In the genomic region with DNA sequence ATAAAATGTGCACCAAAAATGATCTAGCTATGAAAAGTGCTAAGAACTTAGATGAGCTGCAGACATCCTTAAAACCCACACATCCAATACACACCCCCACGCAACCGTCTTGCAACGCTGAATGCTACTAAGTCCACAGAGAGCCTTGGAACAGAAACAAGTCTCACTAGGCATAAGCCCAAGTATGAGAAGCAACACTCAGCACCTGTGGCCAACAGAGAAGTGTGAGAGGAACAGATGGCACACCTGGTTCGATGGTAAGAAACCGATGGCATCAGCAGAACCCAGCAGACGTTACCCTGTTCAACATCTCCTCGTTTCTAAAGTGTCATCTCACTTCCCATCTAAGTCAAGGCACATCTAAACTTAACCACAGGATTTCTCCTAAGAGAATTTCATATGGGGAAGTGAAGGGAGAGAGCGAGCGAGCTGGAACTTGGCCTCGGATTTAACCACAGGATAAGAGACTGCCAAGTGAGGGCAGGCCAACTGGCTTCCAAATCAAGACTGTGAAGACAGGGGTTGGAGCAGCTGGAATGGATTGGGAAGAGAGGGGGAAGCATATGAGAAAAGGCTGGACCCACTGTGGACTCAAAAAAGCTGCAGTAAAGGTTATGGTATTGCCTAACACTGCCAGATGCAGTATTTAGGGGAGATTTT, we compare ENCODE assay signal across 2 cellular contexts.
TF ChIP-seq lines count a peak whose summit lies in the region.

No MANE protein-coding gene starts in this region.

TF ChIP-seq in GM12878, 131 proteins besides CTCF, POLR2A, EP300 and RAD21:
- TF ChIP-seq NFXL1 (IDR thresholded peaks at IDR 0.05; ENCODE audit: borderline replicate concordance) (no peak), SUPT20H (IDR thresholded peaks at IDR 0.05; ENCODE audit: borderline replicate concordance, control insufficient read depth, low read depth, low read length) (no peak), CREB1 (IDR thresholded peaks at IDR 0.05; ENCODE audit: low read depth) (no peak), KLF5 (IDR thresholded peaks at IDR 0.05; ENCODE audit: partially characterized antibody) (no peak), NRF1 (conservative IDR thresholded peaks at IDR 0.05; ENCODE audit: low read depth, low read length) (no peak), ZNF207 (IDR thresholded peaks at IDR 0.05; ENCODE audit: borderline replicate concordance) (no peak), ZZZ3 (IDR thresholded peaks at IDR 0.05; ENCODE audit: control insufficient read depth, insufficient read length, low read depth) (no peak), ZBED1 (IDR thresholded peaks at IDR 0.05; ENCODE audit: borderline replicate concordance) (no peak), RB1 (IDR thresholded peaks at IDR 0.05; ENCODE audit: borderline replicate concordance) (no peak), SMAD5 (IDR thresholded peaks at IDR 0.05; ENCODE audit: low read depth) (no peak), MYB (IDR thresholded peaks at IDR 0.05; ENCODE audit: borderline replicate concordance, low read depth, low read length) (no peak), FOS (IDR thresholded peaks at IDR 0.05; ENCODE audit: borderline replicate concordance, extremely low read depth, insufficient read length) (no peak), TCF12 (IDR thresholded peaks at IDR 0.05; ENCODE audit: low read depth, low read length) (no peak)
- TF ChIP-seq, protein P1, sequence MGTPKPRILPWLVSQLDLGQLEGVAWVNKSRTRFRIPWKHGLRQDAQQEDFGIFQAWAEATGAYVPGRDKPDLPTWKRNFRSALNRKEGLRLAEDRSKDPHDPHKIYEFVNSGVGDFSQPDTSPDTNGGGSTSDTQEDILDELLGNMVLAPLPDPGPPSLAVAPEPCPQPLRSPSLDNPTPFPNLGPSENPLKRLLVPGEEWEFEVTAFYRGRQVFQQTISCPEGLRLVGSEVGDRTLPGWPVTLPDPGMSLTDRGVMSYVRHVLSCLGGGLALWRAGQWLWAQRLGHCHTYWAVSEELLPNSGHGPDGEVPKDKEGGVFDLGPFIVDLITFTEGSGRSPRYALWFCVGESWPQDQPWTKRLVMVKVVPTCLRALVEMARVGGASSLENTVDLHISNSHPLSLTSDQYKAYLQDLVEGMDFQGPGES (IDR thresholded peaks at IDR 0.05), result no peak
- TF ChIP-seq, protein P2, sequence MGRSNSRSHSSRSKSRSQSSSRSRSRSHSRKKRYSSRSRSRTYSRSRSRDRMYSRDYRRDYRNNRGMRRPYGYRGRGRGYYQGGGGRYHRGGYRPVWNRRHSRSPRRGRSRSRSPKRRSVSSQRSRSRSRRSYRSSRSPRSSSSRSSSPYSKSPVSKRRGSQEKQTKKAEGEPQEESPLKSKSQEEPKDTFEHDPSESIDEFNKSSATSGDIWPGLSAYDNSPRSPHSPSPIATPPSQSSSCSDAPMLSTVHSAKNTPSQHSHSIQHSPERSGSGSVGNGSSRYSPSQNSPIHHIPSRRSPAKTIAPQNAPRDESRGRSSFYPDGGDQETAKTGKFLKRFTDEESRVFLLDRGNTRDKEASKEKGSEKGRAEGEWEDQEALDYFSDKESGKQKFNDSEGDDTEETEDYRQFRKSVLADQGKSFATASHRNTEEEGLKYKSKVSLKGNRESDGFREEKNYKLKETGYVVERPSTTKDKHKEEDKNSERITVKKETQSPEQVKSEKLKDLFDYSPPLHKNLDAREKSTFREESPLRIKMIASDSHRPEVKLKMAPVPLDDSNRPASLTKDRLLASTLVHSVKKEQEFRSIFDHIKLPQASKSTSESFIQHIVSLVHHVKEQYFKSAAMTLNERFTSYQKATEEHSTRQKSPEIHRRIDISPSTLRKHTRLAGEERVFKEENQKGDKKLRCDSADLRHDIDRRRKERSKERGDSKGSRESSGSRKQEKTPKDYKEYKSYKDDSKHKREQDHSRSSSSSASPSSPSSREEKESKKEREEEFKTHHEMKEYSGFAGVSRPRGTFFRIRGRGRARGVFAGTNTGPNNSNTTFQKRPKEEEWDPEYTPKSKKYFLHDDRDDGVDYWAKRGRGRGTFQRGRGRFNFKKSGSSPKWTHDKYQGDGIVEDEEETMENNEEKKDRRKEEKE (IDR thresholded peaks at IDR 0.05), result no peak

TF ChIP-seq in GM23338, 12 proteins besides CTCF, POLR2A, EP300 and RAD21:
- no peak for TF ChIP-seq EZH2phosphoT487 (IDR thresholded peaks at IDR 0.05; ENCODE audit: unreplicated experiment)
- TF ChIP-seq CREB1 (CRISPR knock-in tag; IDR thresholded peaks at IDR 0.05; ENCODE audit: low read depth), result no peak
- no peak for TF ChIP-seq STAT1 (IDR thresholded peaks at IDR 0.05; ENCODE audit: unreplicated experiment)
- TF ChIP-seq, protein P3, sequence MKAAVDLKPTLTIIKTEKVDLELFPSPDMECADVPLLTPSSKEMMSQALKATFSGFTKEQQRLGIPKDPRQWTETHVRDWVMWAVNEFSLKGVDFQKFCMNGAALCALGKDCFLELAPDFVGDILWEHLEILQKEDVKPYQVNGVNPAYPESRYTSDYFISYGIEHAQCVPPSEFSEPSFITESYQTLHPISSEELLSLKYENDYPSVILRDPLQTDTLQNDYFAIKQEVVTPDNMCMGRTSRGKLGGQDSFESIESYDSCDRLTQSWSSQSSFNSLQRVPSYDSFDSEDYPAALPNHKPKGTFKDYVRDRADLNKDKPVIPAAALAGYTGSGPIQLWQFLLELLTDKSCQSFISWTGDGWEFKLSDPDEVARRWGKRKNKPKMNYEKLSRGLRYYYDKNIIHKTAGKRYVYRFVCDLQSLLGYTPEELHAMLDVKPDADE (IDR thresholded peaks at IDR 0.05), result no peak
- TF ChIP-seq, protein P4, sequence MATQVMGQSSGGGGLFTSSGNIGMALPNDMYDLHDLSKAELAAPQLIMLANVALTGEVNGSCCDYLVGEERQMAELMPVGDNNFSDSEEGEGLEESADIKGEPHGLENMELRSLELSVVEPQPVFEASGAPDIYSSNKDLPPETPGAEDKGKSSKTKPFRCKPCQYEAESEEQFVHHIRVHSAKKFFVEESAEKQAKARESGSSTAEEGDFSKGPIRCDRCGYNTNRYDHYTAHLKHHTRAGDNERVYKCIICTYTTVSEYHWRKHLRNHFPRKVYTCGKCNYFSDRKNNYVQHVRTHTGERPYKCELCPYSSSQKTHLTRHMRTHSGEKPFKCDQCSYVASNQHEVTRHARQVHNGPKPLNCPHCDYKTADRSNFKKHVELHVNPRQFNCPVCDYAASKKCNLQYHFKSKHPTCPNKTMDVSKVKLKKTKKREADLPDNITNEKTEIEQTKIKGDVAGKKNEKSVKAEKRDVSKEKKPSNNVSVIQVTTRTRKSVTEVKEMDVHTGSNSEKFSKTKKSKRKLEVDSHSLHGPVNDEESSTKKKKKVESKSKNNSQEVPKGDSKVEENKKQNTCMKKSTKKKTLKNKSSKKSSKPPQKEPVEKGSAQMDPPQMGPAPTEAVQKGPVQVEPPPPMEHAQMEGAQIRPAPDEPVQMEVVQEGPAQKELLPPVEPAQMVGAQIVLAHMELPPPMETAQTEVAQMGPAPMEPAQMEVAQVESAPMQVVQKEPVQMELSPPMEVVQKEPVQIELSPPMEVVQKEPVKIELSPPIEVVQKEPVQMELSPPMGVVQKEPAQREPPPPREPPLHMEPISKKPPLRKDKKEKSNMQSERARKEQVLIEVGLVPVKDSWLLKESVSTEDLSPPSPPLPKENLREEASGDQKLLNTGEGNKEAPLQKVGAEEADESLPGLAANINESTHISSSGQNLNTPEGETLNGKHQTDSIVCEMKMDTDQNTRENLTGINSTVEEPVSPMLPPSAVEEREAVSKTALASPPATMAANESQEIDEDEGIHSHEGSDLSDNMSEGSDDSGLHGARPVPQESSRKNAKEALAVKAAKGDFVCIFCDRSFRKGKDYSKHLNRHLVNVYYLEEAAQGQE (IDR thresholded peaks at IDR 0.05; ENCODE audit: unreplicated experiment), result no peak
- no peak for TF ChIP-seq POLR2AphosphoS5 (IDR thresholded peaks at IDR 0.05; ENCODE audit: low read depth)
- TF ChIP-seq ZNF114 (CRISPR knock-in tag; IDR thresholded peaks at IDR 0.05), result no peak
- no peak for TF ChIP-seq ZNF331 (CRISPR knock-in tag; IDR thresholded peaks at IDR 0.05; ENCODE audit: low read depth)
- TF ChIP-seq, protein P5, sequence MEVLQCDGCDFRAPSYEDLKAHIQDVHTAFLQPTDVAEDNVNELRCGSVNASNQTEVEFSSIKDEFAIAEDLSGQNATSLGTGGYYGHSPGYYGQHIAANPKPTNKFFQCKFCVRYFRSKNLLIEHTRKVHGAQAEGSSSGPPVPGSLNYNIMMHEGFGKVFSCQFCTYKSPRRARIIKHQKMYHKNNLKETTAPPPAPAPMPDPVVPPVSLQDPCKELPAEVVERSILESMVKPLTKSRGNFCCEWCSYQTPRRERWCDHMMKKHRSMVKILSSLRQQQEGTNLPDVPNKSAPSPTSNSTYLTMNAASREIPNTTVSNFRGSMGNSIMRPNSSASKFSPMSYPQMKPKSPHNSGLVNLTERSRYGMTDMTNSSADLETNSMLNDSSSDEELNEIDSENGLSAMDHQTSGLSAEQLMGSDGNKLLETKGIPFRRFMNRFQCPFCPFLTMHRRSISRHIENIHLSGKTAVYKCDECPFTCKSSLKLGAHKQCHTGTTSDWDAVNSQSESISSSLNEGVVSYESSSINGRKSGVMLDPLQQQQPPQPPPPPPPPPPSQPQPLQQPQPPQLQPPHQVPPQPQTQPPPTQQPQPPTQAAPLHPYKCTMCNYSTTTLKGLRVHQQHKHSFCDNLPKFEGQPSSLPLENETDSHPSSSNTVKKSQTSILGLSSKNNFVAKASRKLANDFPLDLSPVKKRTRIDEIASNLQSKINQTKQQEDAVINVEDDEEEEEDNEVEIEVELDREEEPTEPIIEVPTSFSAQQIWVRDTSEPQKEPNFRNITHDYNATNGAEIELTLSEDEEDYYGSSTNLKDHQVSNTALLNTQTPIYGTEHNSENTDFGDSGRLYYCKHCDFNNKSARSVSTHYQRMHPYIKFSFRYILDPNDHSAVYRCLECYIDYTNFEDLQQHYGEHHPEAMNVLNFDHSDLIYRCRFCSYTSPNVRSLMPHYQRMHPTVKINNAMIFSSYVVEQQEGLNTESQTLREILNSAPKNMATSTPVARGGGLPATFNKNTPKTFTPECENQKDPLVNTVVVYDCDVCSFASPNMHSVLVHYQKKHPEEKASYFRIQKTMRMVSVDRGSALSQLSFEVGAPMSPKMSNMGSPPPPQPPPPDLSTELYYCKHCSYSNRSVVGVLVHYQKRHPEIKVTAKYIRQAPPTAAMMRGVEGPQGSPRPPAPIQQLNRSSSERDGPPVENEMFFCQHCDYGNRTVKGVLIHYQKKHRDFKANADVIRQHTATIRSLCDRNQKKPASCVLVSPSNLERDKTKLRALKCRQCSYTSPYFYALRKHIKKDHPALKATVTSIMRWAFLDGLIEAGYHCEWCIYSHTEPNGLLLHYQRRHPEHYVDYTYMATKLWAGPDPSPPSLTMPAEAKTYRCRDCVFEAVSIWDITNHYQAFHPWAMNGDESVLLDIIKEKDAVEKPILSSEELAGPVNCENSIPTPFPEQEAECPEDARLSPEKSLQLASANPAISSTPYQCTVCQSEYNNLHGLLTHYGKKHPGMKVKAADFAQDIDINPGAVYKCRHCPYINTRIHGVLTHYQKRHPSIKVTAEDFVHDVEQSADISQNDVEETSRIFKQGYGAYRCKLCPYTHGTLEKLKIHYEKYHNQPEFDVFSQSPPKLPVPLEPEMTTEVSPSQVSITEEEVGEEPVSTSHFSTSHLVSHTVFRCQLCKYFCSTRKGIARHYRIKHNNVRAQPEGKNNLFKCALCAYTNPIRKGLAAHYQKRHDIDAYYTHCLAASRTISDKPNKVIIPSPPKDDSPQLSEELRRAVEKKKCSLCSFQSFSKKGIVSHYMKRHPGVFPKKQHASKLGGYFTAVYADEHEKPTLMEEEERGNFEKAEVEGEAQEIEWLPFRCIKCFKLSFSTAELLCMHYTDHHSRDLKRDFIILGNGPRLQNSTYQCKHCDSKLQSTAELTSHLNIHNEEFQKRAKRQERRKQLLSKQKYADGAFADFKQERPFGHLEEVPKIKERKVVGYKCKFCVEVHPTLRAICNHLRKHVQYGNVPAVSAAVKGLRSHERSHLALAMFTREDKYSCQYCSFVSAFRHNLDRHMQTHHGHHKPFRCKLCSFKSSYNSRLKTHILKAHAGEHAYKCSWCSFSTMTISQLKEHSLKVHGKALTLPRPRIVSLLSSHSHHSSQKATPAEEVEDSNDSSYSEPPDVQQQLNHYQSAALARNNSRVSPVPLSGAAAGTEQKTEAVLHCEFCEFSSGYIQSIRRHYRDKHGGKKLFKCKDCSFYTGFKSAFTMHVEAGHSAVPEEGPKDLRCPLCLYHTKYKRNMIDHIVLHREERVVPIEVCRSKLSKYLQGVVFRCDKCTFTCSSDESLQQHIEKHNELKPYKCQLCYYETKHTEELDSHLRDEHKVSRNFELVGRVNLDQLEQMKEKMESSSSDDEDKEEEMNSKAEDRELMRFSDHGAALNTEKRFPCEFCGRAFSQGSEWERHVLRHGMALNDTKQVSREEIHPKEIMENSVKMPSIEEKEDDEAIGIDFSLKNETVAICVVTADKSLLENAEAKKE (CRISPR knock-in tag; IDR thresholded peaks at IDR 0.05), result no peak
- no peak for TF ChIP-seq NANOG (IDR thresholded peaks at IDR 0.05; ENCODE audit: borderline replicate concordance)
- no peak for TF ChIP-seq EZH2 (IDR thresholded peaks at IDR 0.05; ENCODE audit: low read depth, unreplicated experiment)
- TF ChIP-seq JUNB (IDR thresholded peaks at IDR 0.05; ENCODE audit: unreplicated experiment), result no peak
